ENCODE assay signal across 11 cellular contexts in genomic region chr1:228150458-228151169, GRCh38. TPM values are rescaled to one million over a fixed set of nuclear protein-coding genes. Genes with fewer than 3 reads are reported as not detected.
DNase-seq lines count a peak whose midpoint lies in the region; ATAC-seq and TF ChIP-seq lines count a peak whose summit lies in the region.
"Had no signal": no experiment of that assay in that cellular context is flagged by ENCODE, and none has a peak within 500 bp of the region (broad histone marks: within the 10 kb centered on the region; RNA-seq: fewer than 3 reads in every experiment).

No MANE protein-coding gene starts in this region.

- H3K4me1 Mint-ChIP-seq in natural killer cell treated with Interleukin-12 subunit alpha and Interleukin-12 subunit beta and Interleukin-15 and Interleukin-18, amount 100 ng/mL, for 72 hours (ENCODE audit: low read depth in 2 of 2) = peaks cover 0 to 9% of the 10 kb centered on the region in 2 donors

- H3K4me3 Mint-ChIP-seq in natural killer cell treated with Interleukin-12 subunit alpha and Interleukin-12 subunit beta and Interleukin-15 and Interleukin-18, amount 100 ng/mL, for 72 hours = no peak overlapping the region
- H3K4me3 Mint-ChIP-seq: activated naive CD4-positive, alpha-beta T cell treated with anti-CD3 and anti-CD28 coated beads for 36 hours had no signal

- DNase-seq in ACHN (peak; percentile 8), PC-9 (no peak), fibroblast of villous mesenchyme (ENCODE audit: low read depth) (peak; percentile 85), NCI-H1105 (lab: John Stamatoyannopoulos, UW) (no peak), NCI-H2227 treated with DMSO at 0.1 percent for 48 hours (lab: John Stamatoyannopoulos, UW) (no peak)
- peak; percentile 54 for DNase-seq in natural killer cell treated with Interleukin-12 subunit alpha and Interleukin-12 subunit beta and Interleukin-15 and Interleukin-18, amount 100 ng/mL, for 72 hours (ENCODE audit: low spot score)
- DNase-seq: activated naive CD4-positive, alpha-beta T cell treated with anti-CD3 and anti-CD28 coated beads for 36 hours had no signal

- POLR2A ChIA-PET in PC-9 (lab: Charles Lee; ENCODE audit: unreplicated experiment) = no interaction called here

- no peaks in the 10 kb centered on the region for H4K20me1 ChIP-seq in PC-9 (ENCODE audit: insufficient read depth)

- H3K36me3 ChIP-seq in PC-9 (ENCODE audit: low read depth) = no peaks in the 10 kb centered on the region

- H3K27ac ChIP-seq in PC-9 = no peak overlapping the region

- no peak overlapping the region for H3K27ac Mint-ChIP-seq in natural killer cell treated with Interleukin-12 subunit alpha and Interleukin-12 subunit beta and Interleukin-15 and Interleukin-18, amount 100 ng/mL, for 72 hours
- H3K27ac Mint-ChIP-seq: activated naive CD4-positive, alpha-beta T cell treated with anti-CD3 and anti-CD28 coated beads for 36 hours had no signal

- no peak overlapping the region for H3K4me2 ChIP-seq in PC-9

- ATAC-seq in natural killer cell treated with Interleukin-12 subunit alpha and Interleukin-12 subunit beta and Interleukin-15 and Interleukin-18, amount 100 ng/mL, for 72 hours = no peak
- ATAC-seq in HG03095 (IDR thresholded peaks at IDR 0.05; ENCODE audit: unreplicated experiment) = no peak
- no peak for ATAC-seq in HG03460 (IDR thresholded peaks at IDR 0.05; ENCODE audit: unreplicated experiment)

- no peak overlapping the region for H2AFZ ChIP-seq in PC-9

- H3K79me2 ChIP-seq in PC-9 (ENCODE audit: low read depth) = no peaks in the 10 kb centered on the region; the same call in 1 of the 2 replicates

- H3K4me3 ChIP-seq in PC-9 (no peak overlapping the region), fibroblast of villous mesenchyme (ENCODE audit: low read depth, low read length) (no peak overlapping the region)
- H3K4me3 ChIP-seq: HAP-1 had no signal

- no peaks in the 10 kb centered on the region for H3F3A ChIP-seq in PC-9 (ENCODE audit: insufficient read depth, low read depth)

- no peaks in the 10 kb centered on the region for H3K9me3 Mint-ChIP-seq in natural killer cell treated with Interleukin-12 subunit alpha and Interleukin-12 subunit beta and Interleukin-15 and Interleukin-18, amount 100 ng/mL, for 72 hours
- H3K9me3 Mint-ChIP-seq: activated naive CD4-positive, alpha-beta T cell treated with anti-CD3 and anti-CD28 coated beads for 36 hours had no signal

- no peaks in the 10 kb centered on the region for H3K36me3 Mint-ChIP-seq in natural killer cell treated with Interleukin-12 subunit alpha and Interleukin-12 subunit beta and Interleukin-15 and Interleukin-18, amount 100 ng/mL, for 72 hours

- no peaks in the 10 kb centered on the region for H3K9me3 ChIP-seq in PC-9 (ENCODE audit: insufficient read depth, low read depth)
- H3K9me3 ChIP-seq: Caco-2, HAP-1 had no signal

- H3K27me3 ChIP-seq in PC-9 (ENCODE audit: insufficient read depth, low read depth) = no peaks in the 10 kb centered on the region

- H3K27me3 Mint-ChIP-seq in natural killer cell treated with Interleukin-12 subunit alpha and Interleukin-12 subunit beta and Interleukin-15 and Interleukin-18, amount 100 ng/mL, for 72 hours = no peaks in the 10 kb centered on the region

- CTCF ChIA-PET in PC-9 (lab: Charles Lee) = no interaction called here

- intact Hi-C loops in PC-9 (cut with micrococcal nuclease; ENCODE audit: unreplicated experiment) = no loop called here

- no peaks in the 10 kb centered on the region for H3K9me2 ChIP-seq in PC-9 (ENCODE audit: insufficient read depth)

- in situ Hi-C loops in ACHN (cut with HindIII; ENCODE audit: low pct_ligation_motif_present, low pct_unique_long_range_greater_than_20kb, low sequenced_read_pairs) = no loop called here

- no peaks in the 10 kb centered on the region for H3K4me1 ChIP-seq in PC-9 (replicated peaks; ENCODE audit: insufficient read depth)
- H3K4me1 ChIP-seq: HAP-1 had no signal

- TF ChIP-seq CTCF in PC-9 (conservative IDR thresholded peaks at IDR 0.05) (no peak), fibroblast of villous mesenchyme (IDR thresholded peaks at IDR 0.05; ENCODE audit: insufficient read depth, low read depth, low read length) (peak; percentile 7)

- TSS peak; percentile 10 for BruUV-seq in PC-9 (replicated peaks; lab: Mats Ljungman, UMichigan)

RNA-seq across cellular contexts. Expression of gene GJC2, which starts 0.9 kb away (rescaled TPM):
- 2.1 and 3.4 TPM in 2 replicates for total RNA-seq in PC-9 (2021)
- total RNA-seq in fibroblast of villous mesenchyme = 2.6 and 3.9 TPM in 2 replicates
- 1 to 10 TPM; 2.1 to 2.2 TPM for total RNA-seq in natural killer cell treated with Interleukin-12 subunit alpha and Interleukin-12 subunit beta and Interleukin-15 and Interleukin-18, amount 100 ng/mL, for 72 hours

RNA-seq across cellular contexts. Expression of gene GUK1, which starts 10.5 kb away (rescaled TPM):
- total RNA-seq in PC-9 (2021) (239 and 278 TPM in 2 replicates), fibroblast of villous mesenchyme (367 and 380 TPM in 2 replicates)
- total RNA-seq in natural killer cell treated with Interleukin-12 subunit alpha and Interleukin-12 subunit beta and Interleukin-15 and Interleukin-18, amount 100 ng/mL, for 72 hours = 100 to 1,000 TPM; 296 to 329 TPM

RNA-seq across cellular contexts. Expression of gene IBA57, which starts 15.0 kb away (rescaled TPM):
- total RNA-seq in PC-9 (2021) (7.8 and 13.8 TPM in 2 replicates), fibroblast of villous mesenchyme (3.5 and 4.3 TPM in 2 replicates)
- 1 to 10 TPM; 6.8 to 7.9 TPM for total RNA-seq in natural killer cell treated with Interleukin-12 subunit alpha and Interleukin-12 subunit beta and Interleukin-15 and Interleukin-18, amount 100 ng/mL, for 72 hours

RNA-seq across cellular contexts. Expression of gene MRPL55, which starts 41.5 kb away (rescaled TPM):
- 81.0 and 84.4 TPM in 2 replicates for total RNA-seq in PC-9 (2021)
- total RNA-seq in fibroblast of villous mesenchyme = 39.3 and 48.0 TPM in 2 replicates
- total RNA-seq in natural killer cell treated with Interleukin-12 subunit alpha and Interleukin-12 subunit beta and Interleukin-15 and Interleukin-18, amount 100 ng/mL, for 72 hours = 10 to 100 TPM; 42.5 to 68.8 TPM

RNA-seq across cellular contexts. Expression of gene C1orf35, which starts 47.5 kb away (rescaled TPM):
- total RNA-seq in PC-9 (2021) (26.4 and 37.6 TPM in 2 replicates), fibroblast of villous mesenchyme (5.6 and 5.8 TPM in 2 replicates)
- 10 to 100 TPM; 16.4 to 26.7 TPM for total RNA-seq in natural killer cell treated with Interleukin-12 subunit alpha and Interleukin-12 subunit beta and Interleukin-15 and Interleukin-18, amount 100 ng/mL, for 72 hours

Comparison
In these comparisons a context has a peak if more than half of its experiments do, and no peak if none do; other contexts are left out.
1. DNase-seq: peak in ACHN (single experiment), fibroblast of villous mesenchyme (single experiment) and natural killer cell treated with Interleukin-12 subunit alpha and Interleukin-12 subunit beta and Interleukin-15 and Interleukin-18, amount 100 ng/mL, for 72 hours (single experiment); none in PC-9 (0 of 2), NCI-H1105 (single experiment) and NCI-H2227 treated with DMSO at 0.1 percent for 48 hours (single experiment).